Comparison of ENCODE assay signal across 8 cellular contexts in genomic region chr5:159316519-159317383, GRCh38. TPM values are rescaled to one million over a fixed set of nuclear protein-coding genes. Genes with fewer than 3 reads are reported as not detected.
DNase-seq lines count a peak whose midpoint lies in the region; ATAC-seq and TF ChIP-seq lines count a peak whose summit lies in the region.

No MANE protein-coding gene starts in this region.

- intact Hi-C loops in breast epithelium (cut with DNase I; ENCODE audit: low total_unique reads), result no loop called here
- intact Hi-C loops in lower lobe of right lung (cut with DNase I), result no loop called here
- intact Hi-C loops in thyroid gland (cut with DNase I), result no loop called here

- no peaks in the 10 kb centered on the region for H3K4me1 ChIP-seq in SJSA1 (replicated peaks)
- no peaks in the 10 kb centered on the region for H3K4me1 ChIP-seq in breast epithelium
- no peaks in the 10 kb centered on the region for H3K4me1 ChIP-seq in lower lobe of right lung
- H3K4me1 ChIP-seq in thyroid gland, result no peaks in the 10 kb centered on the region

- H3K36me3 ChIP-seq in SJSA1, result no peaks in the 10 kb centered on the region
- no peaks in the 10 kb centered on the region for H3K36me3 ChIP-seq in breast epithelium
- H3K36me3 ChIP-seq in lower lobe of right lung, result no peaks in the 10 kb centered on the region
- no peaks in the 10 kb centered on the region for H3K36me3 ChIP-seq in thyroid gland

- peak in 3 of 4 experiments; percentile 3 to 17 (median 9) for DNase-seq in activated CD4-positive, CD25-positive, alpha-beta regulatory T cell (lab: John Stamatoyannopoulos, UW)
- no peak for DNase-seq in activated CD4-positive, CD25-positive, alpha-beta regulatory T cell treated with anti-CD3 and anti-CD28 coated beads, Interleukin-2, amount 50 U/mL, for 72 hours
- DNase-seq in SJSA1 (ENCODE audit: low read depth in 1 of 2, low spot score in 2 of 2) (peak; percentile 41 to 67), breast epithelium (ENCODE audit: low spot score in 2 of 2) (no peak), lower lobe of right lung (no peak), thyroid gland (peak; percentile 27 to 39)

- H3K4me3 ChIP-seq in SJSA1, result no peak overlapping the region
- no peak overlapping the region for H3K4me3 ChIP-seq in breast epithelium
- no peak overlapping the region for H3K4me3 ChIP-seq in lower lobe of right lung
- no peak overlapping the region for H3K4me3 ChIP-seq in thyroid gland (replicated peaks in 1 of 3)

- H3K27ac ChIP-seq in SJSA1 (no peak overlapping the region), breast epithelium (no peak overlapping the region), lower lobe of right lung (no peak overlapping the region), thyroid gland (no peak overlapping the region)

- WGBS in thyroid gland, 2 donors, result 77 to 81% methylated on average over 9 of the region's 9 CpGs

- peak in 2 of 3 donors; percentile 20 to 41 for TF ChIP-seq CTCF in breast epithelium (IDR thresholded peaks at IDR 0.05)
- peak; percentile 54 for TF ChIP-seq CTCF in lower lobe of right lung (IDR thresholded peaks at IDR 0.05)
- peak in 4 of 6 experiments; percentile 21 to 52 (median 38) for TF ChIP-seq CTCF in thyroid gland (IDR thresholded peaks at IDR 0.05)

- TF ChIP-seq POLR2A in breast epithelium (IDR thresholded peaks at IDR 0.05), result no peak
- no peak for TF ChIP-seq POLR2A in thyroid gland (IDR thresholded peaks at IDR 0.05)
- no peak for TF ChIP-seq POLR2A in GM18505 (IDR thresholded peaks at IDR 0.05; ENCODE audit: borderline replicate concordance, extremely low read depth, insufficient read depth, insufficient read length)

- H3K27me3 ChIP-seq in SJSA1 (replicated peaks) (no peaks in the 10 kb centered on the region), breast epithelium (no peaks in the 10 kb centered on the region), lower lobe of right lung (ENCODE audit: low read depth) (peaks cover 5% of the 10 kb centered on the region), thyroid gland (no peaks in the 10 kb centered on the region)

- H3K9me3 ChIP-seq in SJSA1 (replicated peaks), result no peaks in the 10 kb centered on the region
- no peaks in the 10 kb centered on the region for H3K9me3 ChIP-seq in breast epithelium
- H3K9me3 ChIP-seq in lower lobe of right lung, result no peaks in the 10 kb centered on the region
- no peaks in the 10 kb centered on the region for H3K9me3 ChIP-seq in thyroid gland

- peak; percentile 78 for ATAC-seq in HG03103 (IDR thresholded peaks at IDR 0.05; ENCODE audit: low read depth, unreplicated experiment)
- peak; percentile 78 to 79 for ATAC-seq in lower lobe of right lung
- ATAC-seq in GM18505 (IDR thresholded peaks at IDR 0.05; ENCODE audit: unreplicated experiment), result no peak

RNA-seq across cellular contexts. Expression of gene IL12B, which starts 13.5 kb away (rescaled TPM):
- 0.05 TPM in 1 of 2 replicates, not detected in the other for total RNA-seq in SJSA1 (2014; rRNA removed; shearing (Covaris generic))
- not detected for total RNA-seq in breast epithelium
- not detected for total RNA-seq in lower lobe of right lung
- total RNA-seq in thyroid gland, result not detected

RNA-seq across cellular contexts. Expression of gene UBLCP1, which starts 53.7 kb away (rescaled TPM):
- 87.0 and 93.9 TPM in 2 replicates for total RNA-seq in SJSA1 (2014; rRNA removed; shearing (Covaris generic))
- total RNA-seq in breast epithelium (10 to 100 TPM; 17.0 to 29.5 (median 24.3) TPM), lower lobe of right lung (28.9 TPM), thyroid gland (10 to 100 TPM; 14.9 to 21.1 (median 19.3) TPM)

Comparison
In these comparisons a context has a peak if more than half of its experiments do, and no peak if none do; other contexts are left out.
1. DNase-seq: peak in activated CD4-positive, CD25-positive, alpha-beta regulatory T cell (3 of 4), SJSA1 (2 of 2) and thyroid gland (2 of 2); none in activated CD4-positive, CD25-positive, alpha-beta regulatory T cell treated with anti-CD3 and anti-CD28 coated beads, Interleukin-2, amount 50 U/mL, for 72 hours (single experiment), breast epithelium (0 of 2) and lower lobe of right lung (single experiment).
2. Peak in every context shown above with its lines, with median percentiles within 50 percentile points of each other: CTCF ChIP-seq.